8 cellular contexts compared by ENCODE assay signal in the genomic region with DNA sequence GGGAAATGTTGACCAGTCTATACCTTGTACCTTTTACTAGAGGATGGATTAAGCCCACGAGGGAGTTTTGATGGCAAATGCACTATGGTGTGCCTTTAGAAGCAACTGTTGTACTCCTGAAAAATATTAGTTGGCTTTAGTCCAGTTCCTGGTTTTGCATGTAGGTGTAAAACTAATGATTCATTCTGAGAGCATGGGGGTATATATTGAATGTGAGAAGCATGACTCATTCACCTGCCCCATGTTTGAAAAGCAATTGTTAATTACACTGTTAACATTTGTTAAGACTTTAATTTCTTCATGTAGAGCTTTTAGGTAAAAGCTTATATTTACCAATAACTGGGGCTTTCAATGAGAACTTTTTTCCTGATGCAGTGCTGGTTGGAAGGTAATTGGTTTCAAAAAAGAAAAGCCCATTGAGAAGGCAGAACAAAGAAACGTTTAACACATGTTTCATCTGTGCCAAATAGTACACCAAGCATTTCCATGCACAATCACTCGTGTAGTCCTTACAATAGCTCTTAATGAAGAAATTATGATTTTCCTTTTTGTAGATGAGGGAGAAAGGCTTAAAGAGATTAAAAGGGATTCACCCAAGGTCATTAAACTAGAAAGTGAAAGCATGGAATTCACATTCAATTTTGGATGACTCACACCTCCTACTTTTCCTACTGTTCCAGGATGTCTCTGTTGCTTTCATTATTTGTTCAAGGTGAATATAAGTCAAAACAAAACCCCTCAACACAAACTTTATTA.
A peak's percentile ranks its signal among the peaks of the same experiment; 100 is the strongest.
DNase-seq lines count a peak whose midpoint lies in the region; ATAC-seq and TF ChIP-seq lines count a peak whose summit lies in the region.
"Had no signal": no experiment of that assay in that cellular context is flagged by ENCODE, and none has a peak within 500 bp of the region (broad histone marks: within the 10 kb centered on the region; RNA-seq: fewer than 3 reads in every experiment).

No MANE protein-coding gene starts in this region.

- ATAC-seq in GM18907 (IDR thresholded peaks at IDR 0.05; ENCODE audit: unreplicated experiment) (peak; percentile 60), HG03342 (IDR thresholded peaks at IDR 0.05; ENCODE audit: unreplicated experiment) (peak; percentile 64)

- H3K4me3 ChIP-seq in retinal pigment epithelial cell (ENCODE audit: low read length), result no peak overlapping the region

- DNase-seq in astrocyte of the hippocampus (ENCODE audit: low read depth, low spot score) (peak; percentile 32), retinal pigment epithelial cell (ENCODE audit: low read depth) (peak; percentile 31), hippocampal formation (lab: John Stamatoyannopoulos, UW) (no peak), NCI-H524 (lab: John Stamatoyannopoulos, UW) (no peak)
- DNase-seq in stimulated activated CD4-positive, alpha-beta T cell treated with anti-CD3 and anti-CD28 coated beads, Interleukin-2, amount 100 ng/mL, for 48 hours, result no peak
- DNase-seq: NCI-H2171 treated with DMSO at 0.1 percent for 48 hours had no signal

- TF ChIP-seq CTCF in retinal pigment epithelial cell (conservative IDR thresholded peaks at IDR 0.05; ENCODE audit: low read depth, low read length), result no peak

Comparison
In these comparisons a context has a peak if more than half of its experiments do, and no peak if none do; other contexts are left out.
1. DNase-seq: peak in astrocyte of the hippocampus (single experiment) and retinal pigment epithelial cell (single experiment); none in hippocampal formation (0 of 2), NCI-H524 (0 of 2) and stimulated activated CD4-positive, alpha-beta T cell treated with anti-CD3 and anti-CD28 coated beads, Interleukin-2, amount 100 ng/mL, for 48 hours (0 of 2).